In genomic region chr4:71261001-71261400, GRCh38 we compare ENCODE assay signal across 24 cellular contexts.
DNase-seq lines count a peak whose midpoint lies in the region; ATAC-seq and TF ChIP-seq lines count a peak whose summit lies in the region.
"Had no signal": no experiment of that assay in that cellular context is flagged by ENCODE, and none has a peak within 500 bp of the region (broad histone marks: within the 10 kb centered on the region; RNA-seq: fewer than 3 reads in every experiment).

No MANE protein-coding gene starts in this region.

- no peaks in the 10 kb centered on the region for H3K27me3 ChIP-seq in body of pancreas
- H3K27me3 ChIP-seq in osteoblast (ENCODE audit: insufficient read depth, low read length) = no peaks in the 10 kb centered on the region
- no peaks in the 10 kb centered on the region for H3K27me3 ChIP-seq in tibial nerve
- H3K27me3 ChIP-seq: foreskin keratinocyte had no signal

- intact Hi-C loops in body of pancreas (cut with DNase I) = no loop called here
- intact Hi-C loops in Right ventricle myocardium superior (cut with DNase I) = no loop called here
- intact Hi-C loops in activated T-helper 2 cell treated with anti-CD3 and anti-CD28 coated beads, Interferon-gamma antibody, Interleukin-2, Interleukin-4, amounts not matched to agents 10 μg/mL and 5 μg/mL and 100 μg/mL, durations not matched to agents 14 hours and 24 hours and 36 hours (cut with micrococcal nuclease) = no loop called here

- no peak for TF ChIP-seq EP300 in tibial nerve (IDR thresholded peaks at IDR 0.05)

- H2AFZ ChIP-seq in osteoblast (ENCODE audit: low read length) = peak overlapping the region; percentile 11
- H2AFZ ChIP-seq: GM23248 had no signal

- H3K36me3 Mint-ChIP-seq in activated T-helper 2 cell treated with anti-CD3 and anti-CD28 coated beads, Interferon-gamma antibody, Interleukin-2, Interleukin-4, amounts not matched to agents 10 μg/mL and 5 μg/mL and 100 μg/mL, durations not matched to agents 14 hours and 24 hours and 36 hours (ENCODE audit: low read depth) = no peaks in the 10 kb centered on the region
- H3K36me3 Mint-ChIP-seq: activated naive CD4-positive, alpha-beta T cell treated with anti-CD3 and anti-CD28 coated beads, Interleukin-2, amount 50 U/mL, for 24 hours; CD4-positive, CD25-positive, alpha-beta regulatory T cell had no signal

- peaks cover 70% of the 10 kb centered on the region for H3K79me2 ChIP-seq in osteoblast (ENCODE audit: insufficient read depth, low read length)

- H3K27ac Mint-ChIP-seq in activated T-helper 2 cell treated with anti-CD3 and anti-CD28 coated beads, Interferon-gamma antibody, Interleukin-2, Interleukin-4, amounts not matched to agents 10 μg/mL and 5 μg/mL and 100 μg/mL, durations not matched to agents 14 hours and 24 hours and 36 hours = no peak overlapping the region
- H3K27ac Mint-ChIP-seq: activated B cell treated with CpG ODN at 0.5 μM for 24 hours; activated naive CD4-positive, alpha-beta T cell treated with anti-CD3 and anti-CD28 coated beads, Interleukin-2, amount 50 U/mL, for 24 hours; CD4-positive, CD25-positive, alpha-beta regulatory T cell; nephron had no signal

- H3K4me3 ChIP-seq in body of pancreas (no peak overlapping the region), osteoblast (ENCODE audit: insufficient read depth, low read length) (no peak overlapping the region), tibial nerve (no peak overlapping the region)
- H3K4me3 ChIP-seq: GM23248 had no signal

- no peaks in the 10 kb centered on the region for H3K36me3 ChIP-seq in body of pancreas (replicated peaks in 1 of 2; ENCODE audit: insufficient read depth in 1 of 2, low read depth in 2 of 2)
- peaks cover 5% of the 10 kb centered on the region for H3K36me3 ChIP-seq in osteoblast (ENCODE audit: insufficient read depth, low read length)
- H3K36me3 ChIP-seq in tibial nerve = no peaks in the 10 kb centered on the region

- H3K4me1 ChIP-seq in body of pancreas (peaks cover 21% of the 10 kb centered on the region), osteoblast (ENCODE audit: insufficient read depth, low read length) (peaks cover 55% of the 10 kb centered on the region), tibial nerve (peaks cover 0 to 38% (median 22%) of the 10 kb centered on the region in 4 donors)

- H3K4me3 Mint-ChIP-seq in activated T-helper 2 cell treated with anti-CD3 and anti-CD28 coated beads, Interferon-gamma antibody, Interleukin-2, Interleukin-4, amounts not matched to agents 10 μg/mL and 5 μg/mL and 100 μg/mL, durations not matched to agents 14 hours and 24 hours and 36 hours (ENCODE audit: low read depth) = no peak overlapping the region
- H3K4me3 Mint-ChIP-seq: activated B cell treated with CpG ODN at 0.5 μM for 24 hours; activated naive CD4-positive, alpha-beta T cell treated with anti-CD3 and anti-CD28 coated beads, Interleukin-2, amount 50 U/mL, for 24 hours; CD4-positive, CD25-positive, alpha-beta regulatory T cell; immature natural killer cell; nephron had no signal

- TF ChIP-seq POLR2A in body of pancreas (IDR thresholded peaks at IDR 0.05) = no peak
- no peak for TF ChIP-seq POLR2A in tibial nerve (IDR thresholded peaks at IDR 0.05)

- H3K27ac ChIP-seq in body of pancreas (peak overlapping the region in 3 of 4 donors; percentile 39 to 68 (median 51)), osteoblast (ENCODE audit: low read depth, low read length) (peak overlapping the region; percentile 90), tibial nerve (peak overlapping the region in 3 of 4 donors; percentile 7 to 79 (median 68))
- H3K27ac ChIP-seq: GM23248 had no signal

- H4K20me1 ChIP-seq in osteoblast (ENCODE audit: insufficient read depth, low read length) = no peaks in the 10 kb centered on the region

- H3K27me3 Mint-ChIP-seq in activated T-helper 2 cell treated with anti-CD3 and anti-CD28 coated beads, Interferon-gamma antibody, Interleukin-2, Interleukin-4, amounts not matched to agents 10 μg/mL and 5 μg/mL and 100 μg/mL, durations not matched to agents 14 hours and 24 hours and 36 hours (ENCODE audit: low read depth) = peaks cover 5% of the 10 kb centered on the region
- H3K27me3 Mint-ChIP-seq: activated naive CD4-positive, alpha-beta T cell treated with anti-CD3 and anti-CD28 coated beads, Interleukin-2, amount 50 U/mL, for 24 hours had no signal

- TF ChIP-seq CTCF in body of pancreas (IDR thresholded peaks at IDR 0.05) = no peak
- no peak for TF ChIP-seq CTCF in osteoblast (IDR thresholded peaks at IDR 0.05; ENCODE audit: extremely low read depth, low read depth, low read length)
- TF ChIP-seq CTCF in tibial nerve (IDR thresholded peaks at IDR 0.05) = no peak

- H3K4me2 ChIP-seq in osteoblast (ENCODE audit: insufficient read depth, low read length) = peak overlapping the region; percentile 22

- no peaks in the 10 kb centered on the region for H3K4me1 Mint-ChIP-seq in activated T-helper 2 cell treated with anti-CD3 and anti-CD28 coated beads, Interferon-gamma antibody, Interleukin-2, Interleukin-4, amounts not matched to agents 10 μg/mL and 5 μg/mL and 100 μg/mL, durations not matched to agents 14 hours and 24 hours and 36 hours (ENCODE audit: low read depth)

- no peak for ATAC-seq in body of pancreas
- peak; percentile 84 for ATAC-seq in Right ventricle myocardium superior (ENCODE audit: poor library complexity)
- ATAC-seq: foreskin keratinocyte, PC-3 had no signal

- H3K9me3 Mint-ChIP-seq in activated T-helper 2 cell treated with anti-CD3 and anti-CD28 coated beads, Interferon-gamma antibody, Interleukin-2, Interleukin-4, amounts not matched to agents 10 μg/mL and 5 μg/mL and 100 μg/mL, durations not matched to agents 14 hours and 24 hours and 36 hours = no peaks in the 10 kb centered on the region
- H3K9me3 Mint-ChIP-seq: activated B cell treated with CpG ODN at 0.5 μM for 24 hours; activated naive CD4-positive, alpha-beta T cell treated with anti-CD3 and anti-CD28 coated beads, Interleukin-2, amount 50 U/mL, for 24 hours; immature natural killer cell; nephron had no signal

- H3K9me3 ChIP-seq in body of pancreas = no peaks in the 10 kb centered on the region
- H3K9me3 ChIP-seq in osteoblast (ENCODE audit: low read depth, low read length) = no peaks in the 10 kb centered on the region
- H3K9me3 ChIP-seq in tibial nerve = no peaks in the 10 kb centered on the region

- DNase-seq in body of pancreas (no peak), Right ventricle myocardium superior (no peak), osteoblast (ENCODE audit: insufficient read length, low spot score, missing footprints) (no peak), tibial nerve (ENCODE audit: low spot score in 2 of 2) (no peak), inferior parietal cortex (ENCODE audit: extremely low spot score) (no peak), T-helper 9 cell (no peak)
- DNase-seq in activated T-helper 2 cell treated with anti-CD3 and anti-CD28 coated beads, Interferon-gamma antibody, Interleukin-2, Interleukin-4, amounts not matched to agents 10 μg/mL and 5 μg/mL and 100 μg/mL, durations not matched to agents 14 hours and 24 hours and 36 hours (ENCODE audit: low spot score) = no peak
- DNase-seq: activated B cell treated with CpG ODN at 0.5 μM for 24 hours; activated CD4-positive, alpha-beta T cell treated with anti-CD3 and anti-CD28 coated beads, Interleukin-2, amount 50 U/mL, for 4 hours; CD4-positive, CD25-positive, alpha-beta regulatory T cell; effector CD8-positive, alpha-beta T cell; erythroblast; foreskin keratinocyte; GM23248; hippocampal formation; immature natural killer cell; KG1; NCI-H1436 treated with DMSO at 0.1 percent for 48 hours; NCI-H2107; PC-3; SHP77; SW 1271 had no signal

- WGBS in body of pancreas, 2 donors = 33 to 45% methylated on average over 6 of the region's 6 CpGs
- 44 to 48% methylated on average over 6 of the region's 6 CpGs for WGBS in tibial nerve, 2 donors
